In the genomic region with DNA sequence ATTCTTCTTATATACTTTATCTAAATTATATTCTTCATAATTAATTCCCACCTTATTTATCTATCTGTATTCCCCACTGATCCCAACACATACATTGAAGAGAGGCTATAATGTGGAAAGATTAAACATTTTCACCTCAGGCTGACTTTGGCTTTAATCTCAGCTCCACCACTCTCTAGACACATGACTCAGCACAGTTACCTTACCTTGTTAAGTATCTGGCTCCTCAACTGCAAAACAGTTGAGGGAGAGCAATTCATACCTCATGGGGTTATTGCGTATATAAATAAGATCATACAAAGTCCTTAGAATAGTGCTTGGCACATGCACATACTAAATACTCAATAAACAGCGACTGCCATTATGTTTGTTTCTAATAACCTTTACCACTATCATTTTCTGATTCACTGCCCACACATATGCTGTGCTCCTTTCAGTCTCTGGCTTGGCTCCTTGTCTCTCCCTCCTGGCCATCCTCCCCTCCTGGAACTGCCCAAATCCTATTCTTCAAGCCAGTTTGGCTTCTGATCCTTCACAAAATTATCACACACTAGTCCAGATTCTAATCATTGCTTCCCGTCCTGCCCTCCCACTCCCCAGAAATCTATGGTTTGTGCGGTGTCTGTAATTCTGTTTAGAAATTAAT, we compare ENCODE assay signal across 1 cellular context.
TF ChIP-seq lines count a peak whose summit lies in the region.

No MANE protein-coding gene starts in this region.

TF ChIP-seq in H1, 55 proteins besides CTCF, POLR2A, EP300 and RAD21:
- TF ChIP-seq KDM1A (IDR thresholded peaks at IDR 0.05; ENCODE audit: borderline replicate concordance, low read length) (no peak), MAFK (IDR thresholded peaks at IDR 0.05; ENCODE audit: low read depth, low read length) (0 out of 2 replicates have a peak, but pooled peaks have one; percentile 27), GABPA (IDR thresholded peaks at IDR 0.05; ENCODE audit: borderline replicate concordance, insufficient read depth, low read length) (no peak), BACH1 (IDR thresholded peaks at IDR 0.05; ENCODE audit: low read length) (0 out of 2 replicates have a peak, but pooled peaks have one; percentile 32)
